In the genomic region with DNA sequence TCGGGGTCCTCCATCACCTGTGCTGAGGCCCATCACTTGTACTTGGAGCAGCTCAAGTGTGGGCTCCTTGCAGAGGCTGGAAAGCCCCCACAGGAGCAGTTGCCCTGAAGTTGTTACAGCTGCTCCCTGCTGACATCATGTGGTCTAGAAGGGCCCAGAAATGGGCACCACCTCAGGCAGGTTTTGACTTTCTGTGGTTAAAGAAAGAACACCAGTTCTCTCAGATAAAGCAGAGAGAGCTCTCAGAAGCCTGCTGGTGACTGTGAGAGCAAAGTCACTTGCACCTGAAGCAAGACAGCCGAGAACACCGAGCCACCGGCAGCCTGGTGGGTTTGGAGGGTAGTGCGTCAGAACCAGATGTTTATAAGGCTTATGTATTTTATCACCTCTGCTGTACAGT, we compare ENCODE assay signal across 9 cellular contexts.
DNase-seq lines count a peak whose midpoint lies in the region; ATAC-seq and TF ChIP-seq lines count a peak whose summit lies in the region.
"Had no signal": no experiment of that assay in that cellular context is flagged by ENCODE, and none has a peak within 500 bp of the region (broad histone marks: within the 10 kb centered on the region; RNA-seq: fewer than 3 reads in every experiment).

No MANE protein-coding gene starts in this region.

- peak; percentile 93 for ATAC-seq in GM18517 (IDR thresholded peaks at IDR 0.05; ENCODE audit: unreplicated experiment)
- ATAC-seq in HG02870 (IDR thresholded peaks at IDR 0.05; ENCODE audit: unreplicated experiment): peak; percentile 80
- peak; percentile 93 for ATAC-seq in T-helper 17 cell

- H3K9me3 ChIP-seq in T-helper 17 cell (ENCODE audit: control insufficient read depth, low read length, poor library complexity, severe bottlenecking) (no peaks in the 10 kb centered on the region), uterus (no peaks in the 10 kb centered on the region)

- no peaks in the 10 kb centered on the region for H3K36me3 ChIP-seq in uterus

- peak overlapping the region; percentile 91 for H3K27ac Mint-ChIP-seq in T-helper 17 cell
- H3K27ac Mint-ChIP-seq: IgD-negative memory B cell had no signal

- peaks cover 5% of the 10 kb centered on the region for H3K36me3 Mint-ChIP-seq in T-helper 17 cell (ENCODE audit: low read depth)

- intact Hi-C loops in uterus (cut with DNase I; ENCODE audit: low total_unique reads): loop anchor here (10.0 kb wide), 1 partner anchor 92 kb away; no protein-coding TSS in a partner anchor

- H3K4me3 ChIP-seq in uterus: no peak overlapping the region

- H3K27me3 ChIP-seq in uterus: no peaks in the 10 kb centered on the region

- TF ChIP-seq POLR2A in uterus (IDR thresholded peaks at IDR 0.05): no peak

- TF ChIP-seq CTCF in uterus (IDR thresholded peaks at IDR 0.05): no peak

- H3K27me3 Mint-ChIP-seq in T-helper 17 cell: no peaks in the 10 kb centered on the region
- H3K27me3 Mint-ChIP-seq: IgD-negative memory B cell had no signal

- H3K4me1 ChIP-seq in uterus: no peaks in the 10 kb centered on the region

- H3K4me1 Mint-ChIP-seq in T-helper 17 cell: peaks cover 30% of the 10 kb centered on the region

- H3K27ac ChIP-seq in uterus: no peak overlapping the region

- H3K4me3 Mint-ChIP-seq in T-helper 17 cell: peak overlapping the region; percentile 47

- peak; percentile 27 to 60 (median 50) for DNase-seq in T-helper 17 cell
- DNase-seq in central memory CD4-positive, alpha-beta T cell: peak; percentile 68
- DNase-seq in stimulated activated CD8-positive, alpha-beta memory T cell treated with anti-CD3 and anti-CD28 coated beads, Interleukin-4, amount 100 ng/mL, for 4 hours (ENCODE audit: low read depth in 2 of 2, low spot score in 1 of 2): peak; percentile 11 to 39
- DNase-seq in uterus: no peak
- no peak for DNase-seq in HPDE6-E6E7 (ENCODE audit: extremely low spot score)
- DNase-seq in HK-2 (ENCODE audit: unreplicated experiment): no peak

Comparison
In these comparisons a context has a peak if more than half of its experiments do, and no peak if none do; other contexts are left out.
1. DNase-seq: peak in T-helper 17 cell (3 of 3), central memory CD4-positive, alpha-beta T cell (single experiment) and stimulated activated CD8-positive, alpha-beta memory T cell treated with anti-CD3 and anti-CD28 coated beads, Interleukin-4, amount 100 ng/mL, for 4 hours (2 of 2); none in uterus (0 of 2), HPDE6-E6E7 (single experiment) and HK-2 (single experiment).
2. Peak in every context shown above with its lines, with median percentiles within 50 percentile points of each other: ATAC-seq.